1 cellular context compared by ENCODE assay signal in the genomic region with DNA sequence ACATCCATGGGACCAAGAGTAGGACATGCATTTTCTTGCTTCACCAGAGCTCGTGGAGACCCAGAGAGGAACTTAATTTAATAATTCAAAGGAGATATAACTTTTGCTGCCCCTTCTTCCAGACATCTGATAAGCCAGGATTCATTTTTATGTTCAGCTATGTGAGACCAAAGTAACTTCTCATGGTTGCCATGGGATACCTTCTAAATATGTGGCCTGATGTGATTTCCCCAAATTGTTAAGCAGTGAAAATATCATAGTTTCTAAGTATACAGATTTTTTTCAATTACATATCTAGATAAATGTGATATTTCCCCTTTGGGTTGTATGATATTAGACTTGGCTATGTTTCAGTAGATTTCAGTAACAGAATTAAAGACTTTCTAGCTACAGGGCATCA.
TF ChIP-seq lines count a peak whose summit lies in the region.

No MANE protein-coding gene starts in this region.

TF ChIP-seq in IMR-90, 13 proteins besides CTCF, POLR2A, EP300 and RAD21 (continued from another document):
- TF ChIP-seq, protein P1, sequence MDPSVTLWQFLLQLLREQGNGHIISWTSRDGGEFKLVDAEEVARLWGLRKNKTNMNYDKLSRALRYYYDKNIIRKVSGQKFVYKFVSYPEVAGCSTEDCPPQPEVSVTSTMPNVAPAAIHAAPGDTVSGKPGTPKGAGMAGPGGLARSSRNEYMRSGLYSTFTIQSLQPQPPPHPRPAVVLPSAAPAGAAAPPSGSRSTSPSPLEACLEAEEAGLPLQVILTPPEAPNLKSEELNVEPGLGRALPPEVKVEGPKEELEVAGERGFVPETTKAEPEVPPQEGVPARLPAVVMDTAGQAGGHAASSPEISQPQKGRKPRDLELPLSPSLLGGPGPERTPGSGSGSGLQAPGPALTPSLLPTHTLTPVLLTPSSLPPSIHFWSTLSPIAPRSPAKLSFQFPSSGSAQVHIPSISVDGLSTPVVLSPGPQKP (IDR thresholded peaks at IDR 0.05; ENCODE audit: borderline replicate concordance, low read depth, low read length): no peak
- TF ChIP-seq, protein P2, sequence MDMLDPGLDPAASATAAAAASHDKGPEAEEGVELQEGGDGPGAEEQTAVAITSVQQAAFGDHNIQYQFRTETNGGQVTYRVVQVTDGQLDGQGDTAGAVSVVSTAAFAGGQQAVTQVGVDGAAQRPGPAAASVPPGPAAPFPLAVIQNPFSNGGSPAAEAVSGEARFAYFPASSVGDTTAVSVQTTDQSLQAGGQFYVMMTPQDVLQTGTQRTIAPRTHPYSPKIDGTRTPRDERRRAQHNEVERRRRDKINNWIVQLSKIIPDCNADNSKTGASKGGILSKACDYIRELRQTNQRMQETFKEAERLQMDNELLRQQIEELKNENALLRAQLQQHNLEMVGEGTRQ (IDR thresholded peaks at IDR 0.05; ENCODE audit: low read depth, low read length): no peak
- TF ChIP-seq BHLHE40 (IDR thresholded peaks at IDR 0.05; ENCODE audit: low read depth, low read length) (no peak), FOS (IDR thresholded peaks at IDR 0.05; ENCODE audit: low read depth, low read length) (no peak), CEBPB (IDR thresholded peaks at IDR 0.05; ENCODE audit: low read depth, low read length) (no peak), CHD1 (IDR thresholded peaks at IDR 0.05; ENCODE audit: low read depth, low read length) (no peak), SMC3 (IDR thresholded peaks at IDR 0.05; ENCODE audit: low read depth, low read length) (no peak), RFX5 (IDR thresholded peaks at IDR 0.05; ENCODE audit: low read depth, low read length) (no peak), MXI1 (IDR thresholded peaks at IDR 0.05; ENCODE audit: borderline replicate concordance, low read depth, low read length) (no peak)
